Comparison of ENCODE assay signal across 27 cellular contexts in genomic region chr3:119939087-119939486, GRCh38.
DNase-seq lines count a peak whose midpoint lies in the region; ATAC-seq, FAIRE-seq and TF ChIP-seq lines count a peak whose summit lies in the region.
"Had no signal": no experiment of that assay in that cellular context is flagged by ENCODE, and none has a peak within 500 bp of the region (broad histone marks: within the 10 kb centered on the region; RNA-seq: fewer than 3 reads in every experiment).

No MANE protein-coding gene starts in this region.

- no peaks in the 10 kb centered on the region for H3K36me3 Mint-ChIP-seq in WTC11
- peaks cover 19 to 41% of the 10 kb centered on the region in 2 donors for H3K36me3 Mint-ChIP-seq in stimulated activated naive B cell treated with anti-CD40 and anti-IgM and Interleukin-4, amounts not matched to agents 10 μg/mL and 1 μg/mL and 100 μg/mL, for 72 hours
- H3K36me3 Mint-ChIP-seq in activated naive CD4-positive, alpha-beta T cell treated with anti-CD3 and anti-CD28 coated beads, Interleukin-2, amount 10 ng/mL, durations not matched to agents 7 days and 5 days: peaks cover 12% of the 10 kb centered on the region

- peaks cover 5% of the 10 kb centered on the region; the same call in 1 of the 2 replicates for H3K4me1 Mint-ChIP-seq in WTC11
- H3K4me1 Mint-ChIP-seq in stimulated activated naive B cell treated with anti-CD40 and anti-IgM and Interleukin-4, amounts not matched to agents 10 μg/mL and 1 μg/mL and 100 μg/mL, for 72 hours: peaks cover 20 to 32% of the 10 kb centered on the region in 2 donors
- peaks cover 25% of the 10 kb centered on the region for H3K4me1 Mint-ChIP-seq in activated naive CD4-positive, alpha-beta T cell treated with anti-CD3 and anti-CD28 coated beads, Interleukin-2, amount 10 ng/mL, durations not matched to agents 7 days and 5 days

- H3K4me3 Mint-ChIP-seq in WTC11: no peak overlapping the region
- no peak overlapping the region for H3K4me3 Mint-ChIP-seq in stimulated activated naive B cell treated with anti-CD40 and anti-IgM and Interleukin-4, amounts not matched to agents 10 μg/mL and 1 μg/mL and 100 μg/mL, for 72 hours
- H3K4me3 Mint-ChIP-seq in activated naive CD4-positive, alpha-beta T cell treated with anti-CD3 and anti-CD28 coated beads, Interleukin-2, amount 10 ng/mL, durations not matched to agents 7 days and 5 days: no peak overlapping the region
- H3K4me3 Mint-ChIP-seq: CD8-positive, alpha-beta T cell; IgD-negative memory B cell had no signal

- H3K27me3 Mint-ChIP-seq in WTC11 (ENCODE audit: low read depth): no peaks in the 10 kb centered on the region
- H3K27me3 Mint-ChIP-seq in stimulated activated naive B cell treated with anti-CD40 and anti-IgM and Interleukin-4, amounts not matched to agents 10 μg/mL and 1 μg/mL and 100 μg/mL, for 72 hours: no peaks in the 10 kb centered on the region
- no peaks in the 10 kb centered on the region for H3K27me3 Mint-ChIP-seq in activated naive CD4-positive, alpha-beta T cell treated with anti-CD3 and anti-CD28 coated beads, Interleukin-2, amount 10 ng/mL, durations not matched to agents 7 days and 5 days
- H3K27me3 Mint-ChIP-seq: IgD-negative memory B cell had no signal

- POLR2A ChIA-PET in WTC11 (lab: Charles Lee): no interaction called here

- no peak for ATAC-seq in WTC11
- peak; percentile 78 for ATAC-seq in foreskin keratinocyte
- no peak for ATAC-seq in stimulated activated naive B cell treated with anti-CD40 and anti-IgM and Interleukin-4, amounts not matched to agents 10 μg/mL and 1 μg/mL and 100 μg/mL, for 72 hours (replicated peaks)
- ATAC-seq in GM21619 (IDR thresholded peaks at IDR 0.05; ENCODE audit: unreplicated experiment): no peak
- ATAC-seq: CD8-positive, alpha-beta T cell had no signal

- H3K27me3 ChIP-seq in foreskin keratinocyte: no peaks in the 10 kb centered on the region

- no peak for DNase-seq in GM12892 (ENCODE audit: insufficient read length)
- DNase-seq in WTC11 (ENCODE audit: low spot score): no peak
- peak; percentile 5 to 62 for DNase-seq in foreskin keratinocyte
- no peak for DNase-seq in stimulated activated naive B cell treated with anti-CD40 and anti-IgM and Interleukin-4, amounts not matched to agents 10 μg/mL and 1 μg/mL and 100 μg/mL, for 72 hours
- DNase-seq in activated naive CD4-positive, alpha-beta T cell treated with anti-CD3 and anti-CD28 coated beads, Interleukin-2, amount 10 ng/mL, durations not matched to agents 7 days and 5 days: no peak
- no peak for DNase-seq in NCI-H345 (lab: John Stamatoyannopoulos, UW)
- DNase-seq: C1 segment of cervical spinal cord; Caco-2; CD8-positive, alpha-beta T cell; DMS 273 treated with DMSO at 0.1 percent for 48 hours; DMS79; EL; GDM1; H7; NCI-H1048; NCI-H1417; NCI-H1694 treated with DMSO at 0.1 percent for 48 hours; NCI-H2081; NCI-H524; NCI-H774; SK-N-SH; SW 1271 had no signal

- 0 out of 2 replicates have a peak overlapping the region, but pooled peaks have one; percentile 10 for H3K27ac Mint-ChIP-seq in WTC11
- H3K27ac Mint-ChIP-seq in stimulated activated naive B cell treated with anti-CD40 and anti-IgM and Interleukin-4, amounts not matched to agents 10 μg/mL and 1 μg/mL and 100 μg/mL, for 72 hours: peak overlapping the region; percentile 26
- H3K27ac Mint-ChIP-seq in activated naive CD4-positive, alpha-beta T cell treated with anti-CD3 and anti-CD28 coated beads, Interleukin-2, amount 10 ng/mL, durations not matched to agents 7 days and 5 days: no peak overlapping the region
- H3K27ac Mint-ChIP-seq: IgD-negative memory B cell had no signal

- CTCF ChIA-PET in WTC11 (lab: Charles Lee): no interaction called here
- CTCF ChIA-PET in activated naive CD4-positive, alpha-beta T cell treated with anti-CD3 and anti-CD28 coated beads, Interleukin-2, amount 10 ng/mL, durations not matched to agents 7 days and 5 days (lab: Charles Lee): no interaction called here

- no peak overlapping the region for H3K27ac ChIP-seq in foreskin keratinocyte
- H3K27ac ChIP-seq: KMS-11 had no signal

- no peak for TF ChIP-seq POLR2A in GM12892 (IDR thresholded peaks at IDR 0.05; ENCODE audit: low read depth, low read length)

- H3K4me1 ChIP-seq in foreskin keratinocyte: no peaks in the 10 kb centered on the region
- H3K4me1 ChIP-seq: Caco-2 had no signal

- FAIRE-seq in GM12892 (lab: Jason Lieb, UNC): peak; percentile 75
- FAIRE-seq: GM19239, RCC 7860 had no signal

- TF ChIP-seq CTCF in WTC11 (IDR thresholded peaks at IDR 0.05) (no peak), foreskin keratinocyte (conservative IDR thresholded peaks at IDR 0.05) (no peak)

- H3K9me3 Mint-ChIP-seq in WTC11: no peaks in the 10 kb centered on the region
- H3K9me3 Mint-ChIP-seq in stimulated activated naive B cell treated with anti-CD40 and anti-IgM and Interleukin-4, amounts not matched to agents 10 μg/mL and 1 μg/mL and 100 μg/mL, for 72 hours: peaks cover 4 to 5% of the 10 kb centered on the region in 2 donors
- H3K9me3 Mint-ChIP-seq in activated naive CD4-positive, alpha-beta T cell treated with anti-CD3 and anti-CD28 coated beads, Interleukin-2, amount 10 ng/mL, durations not matched to agents 7 days and 5 days: no peaks in the 10 kb centered on the region
- H3K9me3 Mint-ChIP-seq: CD8-positive, alpha-beta T cell had no signal

TF ChIP-seq in WTC11, 78 proteins besides CTCF, POLR2A, EP300 and RAD21:
- no peak for TF ChIP-seq NR1H2 (CRISPR knock-in tag; IDR thresholded peaks at IDR 0.05)
- TF ChIP-seq AFF4 (CRISPR knock-in tag; IDR thresholded peaks at IDR 0.05; ENCODE audit: borderline replicate concordance): no peak

Comparison
In these comparisons a context has a peak if more than half of its experiments do, and no peak if none do; other contexts are left out.
1. DNase-seq: peak in foreskin keratinocyte (2 of 2); none in GM12892 (single experiment), WTC11 (single experiment), stimulated activated naive B cell treated with anti-CD40 and anti-IgM and Interleukin-4, amounts not matched to agents 10 μg/mL and 1 μg/mL and 100 μg/mL, for 72 hours (single experiment), activated naive CD4-positive, alpha-beta T cell treated with anti-CD3 and anti-CD28 coated beads, Interleukin-2, amount 10 ng/mL, durations not matched to agents 7 days and 5 days (single experiment) and NCI-H345 (single experiment).